ENCODE assay signal across 10 cellular contexts in genomic region chr18:76488190-76488589, GRCh38. TPM values are rescaled to one million over a fixed set of nuclear protein-coding genes. Genes with fewer than 3 reads are reported as not detected.
DNase-seq lines count a peak whose midpoint lies in the region; TF ChIP-seq lines count a peak whose summit lies in the region.
"Had no signal": no experiment of that assay in that cellular context is flagged by ENCODE, and none has a peak within 500 bp of the region (broad histone marks: within the 10 kb centered on the region; RNA-seq: fewer than 3 reads in every experiment).

No MANE protein-coding gene starts in this region.

- peaks cover 13% of the 10 kb centered on the region for H3K36me3 Mint-ChIP-seq in activated T-cell treated with anti-CD3 and anti-CD28 coated beads, Interleukin-2, amount 50 U/mL, for 24 hours (ENCODE audit: low read depth)

- peaks cover 23% of the 10 kb centered on the region for H3K27me3 Mint-ChIP-seq in activated T-cell treated with anti-CD3 and anti-CD28 coated beads, Interleukin-2, amount 50 U/mL, for 24 hours

- intact Hi-C loops in posterior vena cava (cut with DNase I) = no loop called here

- peak overlapping the region; percentile 25; the same call in 1 of the 2 replicates for H3K27ac ChIP-seq in SK-N-MC

- peaks cover 35% of the 10 kb centered on the region for H3K4me1 Mint-ChIP-seq in activated T-cell treated with anti-CD3 and anti-CD28 coated beads, Interleukin-2, amount 50 U/mL, for 24 hours (ENCODE audit: low read depth)

- no peaks in the 10 kb centered on the region for H3K9me3 ChIP-seq in SK-N-MC (ENCODE audit: low read depth, low read length)

- H3K4me3 ChIP-seq in SK-N-MC (peak overlapping the region; percentile 47), foreskin fibroblast (ENCODE audit: low read depth in 1 of 2, low read length in 2 of 2) (peak overlapping the region; percentile 79 to 80)

- no peak overlapping the region for H3K9ac ChIP-seq in SK-N-MC (ENCODE audit: insufficient read length)

- no peaks in the 10 kb centered on the region for H3K9me3 Mint-ChIP-seq in activated T-cell treated with anti-CD3 and anti-CD28 coated beads, Interleukin-2, amount 50 U/mL, for 24 hours
- H3K9me3 Mint-ChIP-seq: activated T-helper 1 cell treated with anti-CD3 and anti-CD28 coated beads, Interleukin-12 subunit alpha, Interleukin-12 subunit beta, Interleukin-2, Interleukin-4 antibody, amounts not matched to agents 30 ng/mL and 10 ng/mL and 1 ng/mL, durations not matched to agents 14 hours and 24 hours and 36 hours had no signal

- no peak for TF ChIP-seq CTCF in foreskin fibroblast (IDR thresholded peaks at IDR 0.05; ENCODE audit: low read depth, low read length)

- DNase-seq in EL = peak; percentile 57
- DNase-seq in SK-N-MC (ENCODE audit: low read depth, low spot score) = no peak
- DNase-seq in foreskin fibroblast = peak; percentile 37 to 67
- DNase-seq in posterior vena cava (ENCODE audit: low spot score) = peak; percentile 47
- no peak for DNase-seq in stimulated activated CD4-positive, alpha-beta T cell treated with anti-CD3 and anti-CD28 coated beads, Interleukin-4, amount 100 ng/mL, for 24 hours
- DNase-seq in SW480 (ENCODE audit: low spot score) = no peak
- no peak for DNase-seq in GF-D8 (lab: John Stamatoyannopoulos, UW)
- DNase-seq in activated T-cell treated with anti-CD3 and anti-CD28 coated beads, Interleukin-2, amount 50 U/mL, for 24 hours = no peak
- DNase-seq: left ventricle myocardium superior had no signal

- no peak overlapping the region for H3K4me3 Mint-ChIP-seq in activated T-cell treated with anti-CD3 and anti-CD28 coated beads, Interleukin-2, amount 50 U/mL, for 24 hours
- H3K4me3 Mint-ChIP-seq: activated T-helper 1 cell treated with anti-CD3 and anti-CD28 coated beads, Interleukin-12 subunit alpha, Interleukin-12 subunit beta, Interleukin-2, Interleukin-4 antibody, amounts not matched to agents 30 ng/mL and 10 ng/mL and 1 ng/mL, durations not matched to agents 14 hours and 24 hours and 36 hours had no signal

- no peaks in the 10 kb centered on the region; the same call in 1 of the 2 replicates for H3K36me3 ChIP-seq in SK-N-MC (ENCODE audit: insufficient read depth, low read length)

- no peak overlapping the region for H3K27ac Mint-ChIP-seq in activated T-cell treated with anti-CD3 and anti-CD28 coated beads, Interleukin-2, amount 50 U/mL, for 24 hours
- H3K27ac Mint-ChIP-seq: activated T-helper 1 cell treated with anti-CD3 and anti-CD28 coated beads, Interleukin-12 subunit alpha, Interleukin-12 subunit beta, Interleukin-2, Interleukin-4 antibody, amounts not matched to agents 30 ng/mL and 10 ng/mL and 1 ng/mL, durations not matched to agents 14 hours and 24 hours and 36 hours had no signal

RNA-seq across cellular contexts. Expression of gene ZNF516, which starts 6.9 kb away (rescaled TPM):
- total RNA-seq in posterior vena cava = 10 to 100 TPM; 24.3 to 32.5 TPM

Comparison
In these comparisons a context has a peak if more than half of its experiments do, and no peak if none do; other contexts are left out.
1. DNase-seq: peak in EL (single experiment), foreskin fibroblast (2 of 2) and posterior vena cava (single experiment); none in SK-N-MC (single experiment), stimulated activated CD4-positive, alpha-beta T cell treated with anti-CD3 and anti-CD28 coated beads, Interleukin-4, amount 100 ng/mL, for 24 hours (single experiment), SW480 (single experiment), GF-D8 (single experiment) and activated T-cell treated with anti-CD3 and anti-CD28 coated beads, Interleukin-2, amount 50 U/mL, for 24 hours (single experiment).